36 cellular contexts compared by ENCODE assay signal in the genomic region with DNA sequence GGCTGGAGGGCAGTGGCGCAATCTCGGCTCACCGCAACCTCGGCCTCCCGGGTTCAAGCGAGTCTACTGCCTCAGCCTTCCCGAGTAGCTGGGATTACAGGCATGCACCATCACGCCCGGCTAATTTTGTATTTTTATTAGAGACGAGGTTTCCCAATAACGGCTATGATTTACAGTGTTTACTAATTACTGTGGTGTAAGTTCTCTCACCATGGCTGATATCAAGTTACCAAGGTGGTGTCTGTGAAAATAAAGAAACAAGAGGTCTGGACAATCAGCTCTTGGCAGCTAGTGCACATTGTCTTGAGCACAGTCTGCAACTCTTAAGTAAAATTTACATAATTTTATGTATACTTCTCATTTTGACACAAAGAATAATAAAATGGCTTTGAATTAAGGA.
"Had no signal": no experiment of that assay in that cellular context is flagged by ENCODE, and none has a peak within 500 bp of the region (broad histone marks: within the 10 kb centered on the region; RNA-seq: fewer than 3 reads in every experiment).

No MANE protein-coding gene starts in this region.

- H3K36me3 ChIP-seq: esophagus squamous epithelium, heart right ventricle, left ventricle myocardium inferior, neutrophil, ovary, thoracic aorta had no signal

- H3K27me3 ChIP-seq: esophagus squamous epithelium, heart right ventricle, neutrophil, ovary had no signal

- ATAC-seq: activated naive CD4-positive, alpha-beta T cell treated with anti-CD3 and anti-CD28 coated beads, Interleukin-2, amount 50 U/mL, for 72 hours; heart right ventricle; mucosa of descending colon; natural killer cell treated with Interleukin-12 subunit alpha and Interleukin-12 subunit beta and Interleukin-15 and Interleukin-18, amount 100 ng/mL, for 72 hours; sciatic nerve; stimulated activated effector memory CD8-positive, alpha-beta T cell treated with anti-CD3 and anti-CD28 coated beads, Interleukin-12 subunit alpha, Interleukin-12 subunit beta, amount 100 ng/mL, for 72 hours had no signal

- H3K27me3 Mint-ChIP-seq: activated CD4-positive, alpha-beta memory T cell treated with anti-CD3 and anti-CD28 coated beads for 36 hours; activated CD4-positive, alpha-beta T cell treated with anti-CD3 and anti-CD28 coated beads, Interleukin-2, amount 10 ng/mL, durations not matched to agents 24 days and 14 days; activated T-cell treated with anti-CD3 and anti-CD28 coated beads, Interleukin-2, amount 50 U/mL, for 24 hours; central memory CD8-positive, alpha-beta T cell; natural killer cell treated with Interleukin-12 subunit alpha and Interleukin-12 subunit beta and Interleukin-15 and Interleukin-18, amount 100 ng/mL, for 72 hours; progenitor cell of endocrine pancreas; stimulated activated naive CD8-positive, alpha-beta T cell treated with anti-CD3 and anti-CD28 coated beads, Interleukin-15, Interleukin-2, amounts not matched to agents 100 ng/mL and 50 ng/mL, for 24 hours had no signal

- H3K4me3 ChIP-seq: esophagus squamous epithelium, heart right ventricle, left ventricle myocardium inferior, lung, mucosa of descending colon, ovary, skin epidermis, thoracic aorta had no signal

- H3K4me1 Mint-ChIP-seq: activated CD4-positive, alpha-beta T cell treated with anti-CD3 and anti-CD28 coated beads, Interleukin-2, amount 10 ng/mL, durations not matched to agents 24 days and 14 days; central memory CD8-positive, alpha-beta T cell; stimulated activated effector memory CD8-positive, alpha-beta T cell treated with anti-CD3 and anti-CD28 coated beads, Interleukin-12 subunit alpha, Interleukin-12 subunit beta, amount 100 ng/mL, for 72 hours had no signal

- H3K9me3 ChIP-seq: esophagus squamous epithelium, heart right ventricle, left ventricle myocardium inferior, mucosa of descending colon, neutrophil, ovary, thoracic aorta had no signal

- H3K9me3 Mint-ChIP-seq: activated CD4-positive, alpha-beta memory T cell treated with anti-CD3 and anti-CD28 coated beads for 36 hours; activated CD4-positive, alpha-beta T cell treated with anti-CD3 and anti-CD28 coated beads, Interleukin-2, amount 10 ng/mL, durations not matched to agents 24 days and 14 days; activated naive CD4-positive, alpha-beta T cell treated with anti-CD3 and anti-CD28 coated beads, Interleukin-2, amount 50 U/mL, for 72 hours; activated T-cell treated with anti-CD3 and anti-CD28 coated beads, Interleukin-2, amount 50 U/mL, for 24 hours; activated T-helper 2 cell treated with anti-CD3 and anti-CD28 coated beads, Interferon-gamma antibody, Interleukin-2, Interleukin-4, amounts not matched to agents 10 μg/mL and 5 μg/mL and 100 μg/mL, durations not matched to agents 14 hours and 24 hours and 36 hours; central memory CD8-positive, alpha-beta T cell; natural killer cell treated with Interleukin-12 subunit alpha and Interleukin-12 subunit beta and Interleukin-15 and Interleukin-18, amount 100 ng/mL, for 72 hours; stimulated activated naive CD8-positive, alpha-beta T cell treated with anti-CD3 and anti-CD28 coated beads, Interleukin-15, Interleukin-2, amounts not matched to agents 100 ng/mL and 50 ng/mL, for 24 hours had no signal

- H3K36me3 Mint-ChIP-seq: activated CD4-positive, alpha-beta memory T cell treated with anti-CD3 and anti-CD28 coated beads for 36 hours; activated naive CD4-positive, alpha-beta T cell treated with anti-CD3 and anti-CD28 coated beads, Interleukin-2, amount 50 U/mL, for 72 hours; natural killer cell treated with Interleukin-12 subunit alpha and Interleukin-12 subunit beta and Interleukin-15 and Interleukin-18, amount 100 ng/mL, for 72 hours; stimulated activated effector memory CD8-positive, alpha-beta T cell treated with anti-CD3 and anti-CD28 coated beads, Interleukin-12 subunit alpha, Interleukin-12 subunit beta, amount 100 ng/mL, for 72 hours had no signal

- H3K4me1 ChIP-seq: esophagus squamous epithelium, heart right ventricle, left ventricle myocardium inferior had no signal

- FAIRE-seq: bronchial epithelial cell, colon, endometrium, islet of Langerhans, urothelium cell line had no signal

- H3K4me3 Mint-ChIP-seq: activated CD4-positive, alpha-beta memory T cell treated with anti-CD3 and anti-CD28 coated beads for 36 hours; activated CD4-positive, alpha-beta T cell treated with anti-CD3 and anti-CD28 coated beads, Interleukin-2, amount 10 ng/mL, durations not matched to agents 24 days and 14 days; activated T-cell treated with anti-CD3 and anti-CD28 coated beads, Interleukin-2, amount 50 U/mL, for 24 hours; central memory CD8-positive, alpha-beta T cell; natural killer cell treated with Interleukin-12 subunit alpha and Interleukin-12 subunit beta and Interleukin-15 and Interleukin-18, amount 100 ng/mL, for 72 hours; stimulated activated effector memory CD8-positive, alpha-beta T cell treated with anti-CD3 and anti-CD28 coated beads, Interleukin-12 subunit alpha, Interleukin-12 subunit beta, amount 100 ng/mL, for 72 hours; stimulated activated naive CD8-positive, alpha-beta T cell treated with anti-CD3 and anti-CD28 coated beads, Interleukin-15, Interleukin-2, amounts not matched to agents 100 ng/mL and 50 ng/mL, for 24 hours had no signal

- DNase-seq: activated CD4-positive, alpha-beta memory T cell treated with anti-CD3 and anti-CD28 coated beads for 36 hours; activated CD4-positive, alpha-beta T cell treated with anti-CD3 and anti-CD28 coated beads, Interleukin-2, amount 10 ng/mL, durations not matched to agents 24 days and 14 days; activated CD4-positive, CD25-positive, alpha-beta regulatory T cell treated with anti-CD3 and anti-CD28 coated beads, Interleukin-2, amount 50 U/mL, for 72 hours; activated CD8-positive, alpha-beta memory T cell treated with anti-CD3 and anti-CD28 coated beads, Interleukin-2, amount 50 U/mL, for 48 hours; activated T-cell treated with anti-CD3 and anti-CD28 coated beads, Interleukin-2, amount 50 U/mL, for 24 hours; anterior cingulate cortex; dermis blood vessel endothelial cell; effector CD4-positive, alpha-beta T cell; esophagus squamous epithelium; foreskin melanocyte; heart right ventricle; left ventricle myocardium inferior; mucosa of descending colon; ovary; retina; stimulated activated CD4-positive, alpha-beta T cell treated with anti-CD3 and anti-CD28 coated beads, Interleukin-4, amount 100 ng/mL, for 24 hours; T1000; trophoblast cell had no signal

- H3K27ac Mint-ChIP-seq: activated CD4-positive, alpha-beta memory T cell treated with anti-CD3 and anti-CD28 coated beads for 36 hours; activated CD4-positive, alpha-beta T cell treated with anti-CD3 and anti-CD28 coated beads, Interleukin-2, amount 10 ng/mL, durations not matched to agents 24 days and 14 days; activated naive CD4-positive, alpha-beta T cell treated with anti-CD3 and anti-CD28 coated beads, Interleukin-2, amount 50 U/mL, for 72 hours; activated T-cell treated with anti-CD3 and anti-CD28 coated beads, Interleukin-2, amount 50 U/mL, for 24 hours; activated T-helper 2 cell treated with anti-CD3 and anti-CD28 coated beads, Interferon-gamma antibody, Interleukin-2, Interleukin-4, amounts not matched to agents 10 μg/mL and 5 μg/mL and 100 μg/mL, durations not matched to agents 14 hours and 24 hours and 36 hours; natural killer cell treated with Interleukin-12 subunit alpha and Interleukin-12 subunit beta and Interleukin-15 and Interleukin-18, amount 100 ng/mL, for 72 hours; progenitor cell of endocrine pancreas; stimulated activated effector memory CD8-positive, alpha-beta T cell treated with anti-CD3 and anti-CD28 coated beads, Interleukin-12 subunit alpha, Interleukin-12 subunit beta, amount 100 ng/mL, for 72 hours; stimulated activated naive CD8-positive, alpha-beta T cell treated with anti-CD3 and anti-CD28 coated beads, Interleukin-15, Interleukin-2, amounts not matched to agents 100 ng/mL and 50 ng/mL, for 24 hours had no signal

- H3K27ac ChIP-seq: epithelial cell of prostate, esophagus squamous epithelium, heart right ventricle, left ventricle myocardium inferior, neutrophil, ovary, skin epidermis, thoracic aorta had no signal
